Comparison of ENCODE assay signal across 13 cellular contexts in the genomic region with DNA sequence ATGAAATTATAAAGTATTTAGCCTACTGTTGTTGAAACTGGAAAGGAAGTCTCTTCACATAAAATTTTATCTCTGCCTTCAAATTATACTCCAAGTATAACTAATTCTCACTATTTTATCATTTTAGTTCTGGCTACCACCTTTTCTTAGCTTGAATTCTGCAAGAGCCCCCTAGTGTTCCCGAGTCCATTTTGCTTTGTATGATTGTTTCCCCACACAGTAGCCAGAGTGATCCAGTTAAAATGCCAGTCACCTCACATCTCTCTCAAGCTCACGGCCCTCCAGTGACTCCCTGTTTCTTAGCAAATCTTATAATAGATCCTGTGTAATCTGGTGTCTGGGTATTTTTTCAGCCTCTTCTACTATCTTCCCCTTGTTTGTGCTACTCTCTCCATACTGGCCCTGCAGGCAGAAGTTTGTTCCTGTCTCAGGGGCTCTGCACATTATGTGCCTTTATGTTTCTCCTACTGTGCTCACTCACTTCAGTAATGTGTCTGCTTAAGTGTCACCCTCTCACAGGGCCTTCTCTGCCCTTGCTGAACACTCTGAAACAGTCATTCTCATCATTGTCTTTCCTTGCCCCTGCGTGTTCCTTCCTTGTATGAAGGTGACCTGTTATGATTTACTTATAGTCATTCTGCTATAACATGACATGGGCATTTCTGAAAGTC. TPM values are rescaled to one million over a fixed set of nuclear protein-coding genes. Genes with fewer than 3 reads are reported as not detected.
A peak's percentile ranks its signal among the peaks of the same experiment; 100 is the strongest.
DNase-seq lines count a peak whose midpoint lies in the region; ATAC-seq and TF ChIP-seq lines count a peak whose summit lies in the region.
"Had no signal": no experiment of that assay in that cellular context is flagged by ENCODE, and none has a peak within 500 bp of the region (broad histone marks: within the 10 kb centered on the region; RNA-seq: fewer than 3 reads in every experiment).

No MANE protein-coding gene starts in this region.

- H4K8ac ChIP-seq in mesenchymal stem cell (ENCODE audit: low read length) = no peak overlapping the region

- no peak for TF ChIP-seq CTCF in CD14-positive monocyte (IDR thresholded peaks at IDR 0.05)
- peak; percentile 21 for TF ChIP-seq CTCF in astrocyte of the cerebellum (IDR thresholded peaks at IDR 0.05; ENCODE audit: low read depth, low read length, missing control alignments)

- no peak overlapping the region for H3K23ac ChIP-seq in mesenchymal stem cell (ENCODE audit: low read length in 2 of 2)

- in situ Hi-C loops in GM23248 (cut with MboI) = no loop called here
- in situ Hi-C loops in astrocyte of the cerebellum (cut with HindIII; ENCODE audit: low sequenced_read_pairs) = no loop called here

- peaks cover 100% of the 10 kb centered on the region for H3K79me2 ChIP-seq in GM23248 (ENCODE audit: insufficient read depth)

- no peak overlapping the region for H2BK15ac ChIP-seq in mesenchymal stem cell (ENCODE audit: low read depth, poor library complexity, severe bottlenecking)

- H3K36me3 Mint-ChIP-seq in CD14-positive monocyte = peaks cover 69 to 79% of the 10 kb centered on the region in 2 donors
- peaks cover 57% of the 10 kb centered on the region for H3K36me3 Mint-ChIP-seq in activated CD4-positive, alpha-beta T cell treated with anti-CD3 and anti-CD28 coated beads, Interleukin-2, amount 10 ng/mL, durations not matched to agents 7 days and 5 days (ENCODE audit: low read depth)

- POLR2A ChIA-PET in activated CD4-positive, alpha-beta T cell treated with anti-CD3 and anti-CD28 coated beads, Interleukin-2, amount 10 ng/mL, durations not matched to agents 7 days and 5 days (lab: Charles Lee) = no interaction called here

- 60 to 62% methylated on average over 3 of the region's 3 CpGs for WGBS in GM23248 (ENCODE audit: low coverage in 1 of 2, low lambda C conversion rate in 2 of 2, missing lambda C conversion rate in 2 of 2), 2 experiments
- WGBS in mesenchymal stem cell = 90% methylated on average over 1 of the region's 3 CpGs

- H3K79me1 ChIP-seq in mesenchymal stem cell (replicated peaks; ENCODE audit: low read length, poor library complexity, severe bottlenecking) = no peaks in the 10 kb centered on the region

- H3K27ac ChIP-seq in GM23248 (no peak overlapping the region), mesenchymal stem cell (ENCODE audit: low read length, poor library complexity, severe bottlenecking) (no peak overlapping the region)

- H3K9me2 ChIP-seq in GM23248 (ENCODE audit: insufficient read depth) = no peaks in the 10 kb centered on the region

- no peak overlapping the region for H3K4me3 Mint-ChIP-seq in CD14-positive monocyte
- no peak overlapping the region for H3K4me3 Mint-ChIP-seq in activated CD4-positive, alpha-beta T cell treated with anti-CD3 and anti-CD28 coated beads, Interleukin-2, amount 10 ng/mL, durations not matched to agents 7 days and 5 days

- intact Hi-C loops in CD14-positive monocyte (cut with micrococcal nuclease) = no loop called here

- no peak overlapping the region for H2AK5ac ChIP-seq in mesenchymal stem cell (ENCODE audit: low read length, severe bottlenecking)

- no peak overlapping the region for H3K4me2 ChIP-seq in GM23248 (ENCODE audit: unreplicated experiment)
- no peak overlapping the region for H3K4me2 ChIP-seq in mesenchymal stem cell (ENCODE audit: low read length, poor library complexity, severe bottlenecking)

- H4K91ac ChIP-seq in mesenchymal stem cell (ENCODE audit: low read length) = no peak overlapping the region

- no peak overlapping the region for H2BK120ac ChIP-seq in mesenchymal stem cell (ENCODE audit: low read depth, low read length)

- H3K27ac Mint-ChIP-seq in CD14-positive monocyte = peak overlapping the region in 5 of 7 donors; percentile 4 to 74 (median 59)
- no peak overlapping the region for H3K27ac Mint-ChIP-seq in activated CD4-positive, alpha-beta T cell treated with anti-CD3 and anti-CD28 coated beads, Interleukin-2, amount 10 ng/mL, durations not matched to agents 7 days and 5 days

- H3K4me3 ChIP-seq in GM23248 (no peak overlapping the region), astrocyte of the cerebellum (ENCODE audit: low read depth, low read length) (no peak overlapping the region), mesenchymal stem cell (ENCODE audit: insufficient read depth in 1 of 2, low read depth in 1 of 2, low read length in 2 of 2) (no peak overlapping the region)

- H3K36me3 ChIP-seq in GM23248 (ENCODE audit: low read depth) (peaks cover 81% of the 10 kb centered on the region), mesenchymal stem cell (ENCODE audit: control insufficient read depth in 1 of 2, insufficient read depth in 2 of 2, low read depth in 1 of 2, low read length in 2 of 2) (peaks cover 14 to 95% of the 10 kb centered on the region in 2 experiments)

- no peaks in the 10 kb centered on the region for H3K9me3 ChIP-seq in GM23248 (ENCODE audit: low read depth)
- H3K9me3 ChIP-seq in mesenchymal stem cell (ENCODE audit: control insufficient read depth, low read length) = no peaks in the 10 kb centered on the region

- peaks cover 12% of the 10 kb centered on the region for H4K20me1 ChIP-seq in GM23248 (ENCODE audit: insufficient read depth)

- peaks cover 20% of the 10 kb centered on the region for H3K4me1 Mint-ChIP-seq in CD14-positive monocyte
- H3K4me1 Mint-ChIP-seq in activated CD4-positive, alpha-beta T cell treated with anti-CD3 and anti-CD28 coated beads, Interleukin-2, amount 10 ng/mL, durations not matched to agents 7 days and 5 days = peaks cover 68% of the 10 kb centered on the region

- H3K14ac ChIP-seq in mesenchymal stem cell (ENCODE audit: low read length in 2 of 2) = no peak overlapping the region

- H3K4me1 ChIP-seq in GM23248 (ENCODE audit: insufficient read depth) (0 out of 2 replicates have a peak, but pooled peaks cover 1% of the 10 kb centered on the region), mesenchymal stem cell (ENCODE audit: control insufficient read depth, insufficient read depth, low read depth, low read length) (peaks cover 4% of the 10 kb centered on the region)

- no peak overlapping the region for H3K4ac ChIP-seq in mesenchymal stem cell (ENCODE audit: low read depth in 1 of 2, low read length in 2 of 2)

- H3K27me3 ChIP-seq in GM23248 (replicated peaks; ENCODE audit: insufficient read depth) = no peaks in the 10 kb centered on the region
- H3K27me3 ChIP-seq in mesenchymal stem cell (ENCODE audit: control insufficient read depth in 1 of 2, insufficient read depth in 1 of 2, low read length in 2 of 2) = no peaks in the 10 kb centered on the region

- H2BK5ac ChIP-seq in mesenchymal stem cell (ENCODE audit: low read depth, low read length, poor library complexity, severe bottlenecking) = no peak overlapping the region

- H3K9me3 Mint-ChIP-seq in CD14-positive monocyte = no peaks in the 10 kb centered on the region
- H3K9me3 Mint-ChIP-seq in activated CD4-positive, alpha-beta T cell treated with anti-CD3 and anti-CD28 coated beads, Interleukin-2, amount 10 ng/mL, durations not matched to agents 7 days and 5 days = no peaks in the 10 kb centered on the region

- peaks cover 37% of the 10 kb centered on the region for H3F3A ChIP-seq in GM23248 (ENCODE audit: insufficient read depth)

- CTCF ChIA-PET in activated CD4-positive, alpha-beta T cell treated with anti-CD3 and anti-CD28 coated beads, Interleukin-2, amount 10 ng/mL, durations not matched to agents 7 days and 5 days (lab: Charles Lee) = no interaction called here

- H3K27me3 Mint-ChIP-seq in CD14-positive monocyte (ENCODE audit: low read depth in 3 of 3) = no peaks in the 10 kb centered on the region
- no peaks in the 10 kb centered on the region for H3K27me3 Mint-ChIP-seq in activated CD4-positive, alpha-beta T cell treated with anti-CD3 and anti-CD28 coated beads, Interleukin-2, amount 10 ng/mL, durations not matched to agents 7 days and 5 days

- DNase-seq in CD14-positive monocyte (ENCODE audit: low spot score) (no peak), GM23248 (peak; percentile 33), astrocyte of the cerebellum (ENCODE audit: low read depth) (no peak), mesenchymal stem cell (no peak), amniotic stem cell (lab: John Stamatoyannopoulos, UW) (no peak)
- no peak for DNase-seq in stimulated activated CD4-positive, alpha-beta T cell treated with anti-CD3 and anti-CD28 coated beads, Interleukin-12 subunit alpha, Interleukin-12 subunit beta, amount 100 ng/mL, for 4 hours
- DNase-seq in activated CD4-positive, alpha-beta T cell treated with anti-CD3 and anti-CD28 coated beads, Interleukin-2, amount 10 ng/mL, durations not matched to agents 7 days and 5 days = no peak
- DNase-seq: Calu3; caudate nucleus; NCI-H2107; stimulated activated CD4-positive, alpha-beta T cell treated with anti-CD3 and anti-CD28 coated beads, Interleukin-15, amount 100 ng/mL, for 24 hours; stimulated activated naive CD4-positive, alpha-beta T cell had no signal

- 0 out of 2 replicates have a peak overlapping the region, but pooled peaks have one; percentile 4 for H3K9ac ChIP-seq in GM23248
- H3K9ac ChIP-seq in mesenchymal stem cell (ENCODE audit: low read length) = peak overlapping the region; percentile 0

- H2BK12ac ChIP-seq in mesenchymal stem cell (ENCODE audit: low read length in 2 of 2) = no peak overlapping the region

- no peak overlapping the region for H3K18ac ChIP-seq in mesenchymal stem cell (ENCODE audit: low read depth in 1 of 2, low read length in 2 of 2)

- no peak for ATAC-seq in HG02763 (IDR thresholded peaks at IDR 0.05; ENCODE audit: unreplicated experiment)

- H2AFZ ChIP-seq in GM23248 (no peak overlapping the region), mesenchymal stem cell (ENCODE audit: low read depth, low read length) (no peak overlapping the region)

RNA-seq across cellular contexts. Expression of a gene that starts 8.9 kb away (rescaled TPM):
- polyA plus RNA-seq in CD14-positive monocyte (10 to 100 TPM; 46.7 to 67.9 TPM), GM23248 (2016; fragmentation: Nextera tagmentation; extraction: Ambion mirVana) (53.3 and 54.3 TPM in 2 replicates)
- 57.5 and 67.3 TPM in 2 replicates for total RNA-seq in GM23248 (2014; rRNA removed; shearing (Covaris generic))
- polyA plus RNA-seq in mesenchymal stem cell (2013, experiment 1 of 2) = 94.3 TPM
- 90.8 TPM for polyA plus RNA-seq in mesenchymal stem cell (2013, experiment 2 of 2)
- total RNA-seq in activated CD4-positive, alpha-beta T cell treated with anti-CD3 and anti-CD28 coated beads, Interleukin-2, amount 10 ng/mL, durations not matched to agents 7 days and 5 days = 100 to 1,000 TPM; 126 to 145 TPM
